In genomic region chr1:52360595-52360968, GRCh38 we compare ENCODE assay signal across 30 cellular contexts.
"Had no signal": no experiment of that assay in that cellular context is flagged by ENCODE, and none has a peak within 500 bp of the region (broad histone marks: within the 10 kb centered on the region; RNA-seq: fewer than 3 reads in every experiment).

No MANE protein-coding gene starts in this region.

- DNase-seq: activated CD4-positive, alpha-beta memory T cell treated with anti-CD3 and anti-CD28 coated beads for 36 hours; activated CD4-positive, alpha-beta T cell treated with anti-CD3 and anti-CD28 coated beads for 36 hours; activated CD4-positive, alpha-beta T cell treated with anti-CD3 and anti-CD28 coated beads, Interleukin-2, amount 10 ng/mL, durations not matched to agents 24 days and 14 days; activated CD4-positive, CD25-positive, alpha-beta regulatory T cell; activated CD4-positive, CD25-positive, alpha-beta regulatory T cell treated with anti-CD3 and anti-CD28 coated beads, Interleukin-2, amount 50 U/mL, for 72 hours; activated CD8-positive, alpha-beta memory T cell treated with anti-CD3 and anti-CD28 coated beads, Interleukin-2, amount 10 ng/mL, durations not matched to agents 7 days and 5 days; activated CD8-positive, alpha-beta memory T cell treated with anti-CD3 and anti-CD28 coated beads, Interleukin-2, amount 50 U/mL, for 4 hours; activated CD8-positive, alpha-beta T cell treated with anti-CD3 and anti-CD28 coated beads, Interleukin-2, amount 10 ng/mL, durations not matched to agents 7 days and 5 days; activated effector memory CD4-positive, alpha-beta T cell treated with Interleukin-2 at 50 U/mL for 16 hours; activated gamma-delta T cell treated with Interleukin-2 at 50 U/mL for 16 hours; activated naive CD4-positive, alpha-beta T cell treated with anti-CD3 and anti-CD28 coated beads, Interleukin-2, amount 50 U/mL, for 16 hours; activated naive CD4-positive, alpha-beta T cell treated with Interleukin-2 at 50 U/mL for 16 hours; activated T-cell treated with anti-CD3 and anti-CD28 coated beads, Interleukin-2, amount 50 U/mL, for 1 hour; amygdala; aorta; dorsolateral prefrontal cortex; effector memory CD4-positive, alpha-beta T cell; endodermal cell; erythroblast; foreskin keratinocyte; head of caudate nucleus; T-helper 2 cell had no signal

- H3K27ac Mint-ChIP-seq: activated CD4-positive, alpha-beta T cell treated with anti-CD3 and anti-CD28 coated beads for 36 hours; activated CD4-positive, alpha-beta T cell treated with anti-CD3 and anti-CD28 coated beads, Interleukin-2, amount 10 ng/mL, durations not matched to agents 24 days and 14 days; activated CD8-positive, alpha-beta memory T cell treated with anti-CD3 and anti-CD28 coated beads, Interleukin-2, amount 10 ng/mL, durations not matched to agents 7 days and 5 days; activated CD8-positive, alpha-beta T cell treated with anti-CD3 and anti-CD28 coated beads, Interleukin-2, amount 10 ng/mL, durations not matched to agents 7 days and 5 days; activated naive CD8-positive, alpha-beta T cell; activated T-helper 17 cell treated with anti-CD3 and anti-CD28 coated beads, Interleukin-2, amount 50 U/mL, for 72 hours; brain; dendritic cell treated with granulocyte-macrophage colony-stimulating factor and Interleukin-4, amounts not matched to agents 40 ng/mL and 50 ng/mL, for 4 days; endodermal cell had no signal

- H3K4me3 Mint-ChIP-seq: activated CD4-positive, alpha-beta memory T cell treated with anti-CD3 and anti-CD28 coated beads for 36 hours; activated CD4-positive, alpha-beta T cell treated with anti-CD3 and anti-CD28 coated beads for 36 hours; activated CD4-positive, alpha-beta T cell treated with anti-CD3 and anti-CD28 coated beads, Interleukin-2, amount 10 ng/mL, durations not matched to agents 24 days and 14 days; activated CD8-positive, alpha-beta memory T cell treated with anti-CD3 and anti-CD28 coated beads, Interleukin-2, amount 10 ng/mL, durations not matched to agents 7 days and 5 days; activated CD8-positive, alpha-beta T cell treated with anti-CD3 and anti-CD28 coated beads, Interleukin-2, amount 10 ng/mL, durations not matched to agents 7 days and 5 days; activated naive CD8-positive, alpha-beta T cell; activated T-helper 17 cell treated with anti-CD3 and anti-CD28 coated beads, Interleukin-2, amount 50 U/mL, for 72 hours; brain; central memory CD8-positive, alpha-beta T cell; dendritic cell treated with granulocyte-macrophage colony-stimulating factor and Interleukin-4, amounts not matched to agents 40 ng/mL and 50 ng/mL, for 4 days; endodermal cell had no signal

- H3K4me3 ChIP-seq: breast epithelium, coronary artery, dorsolateral prefrontal cortex, esophagus muscularis mucosa had no signal

- ATAC-seq: activated CD4-positive, alpha-beta T cell treated with anti-CD3 and anti-CD28 coated beads for 36 hours; activated CD8-positive, alpha-beta memory T cell treated with anti-CD3 and anti-CD28 coated beads, Interleukin-2, amount 10 ng/mL, durations not matched to agents 7 days and 5 days; activated CD8-positive, alpha-beta T cell treated with anti-CD3 and anti-CD28 coated beads, Interleukin-2, amount 10 ng/mL, durations not matched to agents 7 days and 5 days; activated T-helper 17 cell treated with anti-CD3 and anti-CD28 coated beads, Interleukin-2, amount 50 U/mL, for 72 hours; foreskin keratinocyte had no signal

- H3K4me1 ChIP-seq: foreskin keratinocyte had no signal

- H3K27me3 ChIP-seq: breast epithelium, dorsolateral prefrontal cortex, esophagus muscularis mucosa, foreskin keratinocyte had no signal

- H3K9me3 Mint-ChIP-seq: activated CD4-positive, alpha-beta memory T cell treated with anti-CD3 and anti-CD28 coated beads for 36 hours; activated CD4-positive, alpha-beta T cell treated with anti-CD3 and anti-CD28 coated beads, Interleukin-2, amount 10 ng/mL, durations not matched to agents 24 days and 14 days; activated T-helper 17 cell treated with anti-CD3 and anti-CD28 coated beads, Interleukin-2, amount 50 U/mL, for 72 hours; central memory CD8-positive, alpha-beta T cell; dendritic cell treated with granulocyte-macrophage colony-stimulating factor and Interleukin-4, amounts not matched to agents 40 ng/mL and 50 ng/mL, for 4 days; endodermal cell had no signal

- H3K27me3 Mint-ChIP-seq: activated CD4-positive, alpha-beta memory T cell treated with anti-CD3 and anti-CD28 coated beads for 36 hours; activated CD4-positive, alpha-beta T cell treated with anti-CD3 and anti-CD28 coated beads for 36 hours; activated CD4-positive, alpha-beta T cell treated with anti-CD3 and anti-CD28 coated beads, Interleukin-2, amount 10 ng/mL, durations not matched to agents 24 days and 14 days; activated CD8-positive, alpha-beta memory T cell treated with anti-CD3 and anti-CD28 coated beads, Interleukin-2, amount 10 ng/mL, durations not matched to agents 7 days and 5 days; activated naive CD8-positive, alpha-beta T cell; activated T-helper 17 cell treated with anti-CD3 and anti-CD28 coated beads, Interleukin-2, amount 50 U/mL, for 72 hours; central memory CD8-positive, alpha-beta T cell; dendritic cell treated with granulocyte-macrophage colony-stimulating factor and Interleukin-4, amounts not matched to agents 40 ng/mL and 50 ng/mL, for 4 days had no signal

- H3K27ac ChIP-seq: breast epithelium, coronary artery, esophagus muscularis mucosa, foreskin keratinocyte had no signal

- H3K9me3 ChIP-seq: breast epithelium, esophagus muscularis mucosa had no signal
